Comparison of ENCODE assay signal across 20 cellular contexts in genomic region chr5:90902170-90902569, GRCh38.
DNase-seq lines count a peak whose midpoint lies in the region; ATAC-seq and TF ChIP-seq lines count a peak whose summit lies in the region.
"Had no signal": no experiment of that assay in that cellular context is flagged by ENCODE, and none has a peak within 500 bp of the region (broad histone marks: within the 10 kb centered on the region; RNA-seq: fewer than 3 reads in every experiment).

No MANE protein-coding gene starts in this region.

- TF ChIP-seq CTCF in liver (IDR thresholded peaks at IDR 0.05; ENCODE audit: low read depth, low read length, missing input control): no peak
- no peak for TF ChIP-seq CTCF in thoracic aorta (IDR thresholded peaks at IDR 0.05)
- TF ChIP-seq CTCF in transverse colon (IDR thresholded peaks at IDR 0.05): no peak

- H3K27me3 ChIP-seq in liver (ENCODE audit: control insufficient read depth in 4 of 4, insufficient read depth in 4 of 4, low read length in 3 of 4) (no peaks in the 10 kb centered on the region), thoracic aorta (replicated peaks; ENCODE audit: insufficient read depth) (no peaks in the 10 kb centered on the region), transverse colon (no peaks in the 10 kb centered on the region)
- H3K27me3 ChIP-seq: BE2C, BLaER1 had no signal

- 47% methylated on average over 4 of the region's 4 CpGs for WGBS in liver
- WGBS in transverse colon (ENCODE audit: low coverage in 1 of 2), 2 donors: 84 to 91% methylated on average over 4 of the region's 4 CpGs

- DNase-seq in left lobe of liver (ENCODE audit: low spot score): no peak
- DNase-seq in thoracic aorta (ENCODE audit: low spot score): no peak
- no peak for DNase-seq in transverse colon
- DNase-seq: 8988T; ACHN; BE2C; C1 segment of cervical spinal cord; CD4-positive, alpha-beta memory T cell; CD4-positive, CD25-positive, alpha-beta regulatory T cell; CD8-positive, alpha-beta memory T cell; COR-L47; DMS 273 treated with DMSO at 0.1 percent for 48 hours; DMS153; DMS53; DMS79 treated with DMSO at 0.1 percent for 48 hours; GF-D8 had no signal

- intact Hi-C loops in transverse colon (cut with DNase I; ENCODE audit: low total_unique reads): no loop called here

- H3K36me3 ChIP-seq in liver (ENCODE audit: control insufficient read depth in 4 of 4, insufficient read depth in 3 of 4, low read depth in 1 of 4, low read length in 3 of 4): no peaks in the 10 kb centered on the region
- no peaks in the 10 kb centered on the region for H3K36me3 ChIP-seq in thoracic aorta
- no peaks in the 10 kb centered on the region for H3K36me3 ChIP-seq in transverse colon
- H3K36me3 ChIP-seq: BE2C, BLaER1 had no signal

- in situ Hi-C loops in transverse colon (cut with MboI; ENCODE audit: low pct_ligation_motif_present in 1 of 4, low pct_unique_long_range_greater_than_20kb in 1 of 4, low sequenced_read_pairs in 3 of 4): no loop called here

- ATAC-seq in left lobe of liver (peak; percentile 50), thoracic aorta (ENCODE audit: insufficient number of reproducible peaks, low FRiP score, low read depth) (no peak), HG03442 (IDR thresholded peaks at IDR 0.05; ENCODE audit: unreplicated experiment) (no peak), HG03135 (IDR thresholded peaks at IDR 0.05; ENCODE audit: unreplicated experiment) (no peak)

- TF ChIP-seq POLR2A in transverse colon (IDR thresholded peaks at IDR 0.05): no peak

- peak overlapping the region in 1 of 2 donors; percentile 50 for H3K9ac ChIP-seq in liver (ENCODE audit: low read depth in 1 of 2, low read length in 2 of 2)
- H3K9ac ChIP-seq: BLaER1 had no signal

- peak; percentile 49 to 54 for TF ChIP-seq RAD21 in liver (IDR thresholded peaks at IDR 0.05)

- H3K9me3 ChIP-seq in liver (ENCODE audit: control insufficient read depth in 4 of 4, low read length in 3 of 4) (no peaks in the 10 kb centered on the region), thoracic aorta (no peaks in the 10 kb centered on the region), transverse colon (no peaks in the 10 kb centered on the region)
- H3K9me3 ChIP-seq: BE2C, BLaER1 had no signal

- H3K27ac ChIP-seq in liver (ENCODE audit: low read depth in 1 of 2, low read length in 2 of 2): peak overlapping the region; percentile 92 to 95
- H3K27ac ChIP-seq in thoracic aorta: peak overlapping the region; percentile 5 to 9
- H3K27ac ChIP-seq in transverse colon: no peak overlapping the region
- H3K27ac ChIP-seq: BLaER1 had no signal

- no peak for TF ChIP-seq EP300 in transverse colon (IDR thresholded peaks at IDR 0.05; ENCODE audit: low read depth)

- H3K4me3 ChIP-seq in liver (ENCODE audit: low read depth in 1 of 3, low read length in 3 of 3) (no peak overlapping the region), thoracic aorta (no peak overlapping the region), transverse colon (no peak overlapping the region)
- H3K4me3 ChIP-seq: BLaER1 had no signal

- peaks cover 5 to 48% (median 34%) of the 10 kb centered on the region in 4 donors for H3K4me1 ChIP-seq in liver (ENCODE audit: control insufficient read depth in 4 of 4, insufficient read depth in 4 of 4, low read length in 3 of 4)
- peaks cover 0 to 8% of the 10 kb centered on the region in 2 donors for H3K4me1 ChIP-seq in thoracic aorta (ENCODE audit: control insufficient read depth in 1 of 2, low read depth in 2 of 2)
- peaks cover 0 to 14% (median 7%) of the 10 kb centered on the region in 4 donors for H3K4me1 ChIP-seq in transverse colon
- H3K4me1 ChIP-seq: BE2C, BLaER1 had no signal

TF ChIP-seq in liver, 16 proteins besides CTCF, POLR2A, EP300 and RAD21:
- no peak for TF ChIP-seq FOXA1 (IDR thresholded peaks at IDR 0.05)
- peak; percentile 86 to 88 for TF ChIP-seq HNF4A (conservative IDR thresholded peaks at IDR 0.05)
- peak; percentile 32 for TF ChIP-seq MAX (IDR thresholded peaks at IDR 0.05)
- peak; percentile 63 for TF ChIP-seq REST (IDR thresholded peaks at IDR 0.05)
- peak; percentile 53 for TF ChIP-seq FOXA2 (IDR thresholded peaks at IDR 0.05)
- peak; percentile 33 for TF ChIP-seq ATF3 (IDR thresholded peaks at IDR 0.05)
- TF ChIP-seq GABPA (IDR thresholded peaks at IDR 0.05 in 1 of 2, conservative IDR thresholded peaks at IDR 0.05 in 1 of 2): no peak
- no peak for TF ChIP-seq TAF1 (conservative IDR thresholded peaks at IDR 0.05)
- peak; percentile 82 for TF ChIP-seq YY1 (IDR thresholded peaks at IDR 0.05)
- TF ChIP-seq SP1 (IDR thresholded peaks at IDR 0.05): peak; percentile 81
- TF ChIP-seq RXRA (IDR thresholded peaks at IDR 0.05): peak; percentile 84 to 93
- peak; percentile 37 for TF ChIP-seq HNF4G (IDR thresholded peaks at IDR 0.05)
- peak; percentile 59 for TF ChIP-seq ZBTB33 (IDR thresholded peaks at IDR 0.05)
- TF ChIP-seq JUND (IDR thresholded peaks at IDR 0.05): peak; percentile 35 to 66
- peak in 1 of 2 donors; percentile 79 for TF ChIP-seq EGR1 (IDR thresholded peaks at IDR 0.05; ENCODE audit: low read depth in 2 of 2)

Comparison
In these comparisons a context has a peak if more than half of its experiments do, and no peak if none do; other contexts are left out.
1. H3K27ac ChIP-seq: peak in liver (2 of 2) and thoracic aorta (2 of 2); none in transverse colon (0 of 4).